Comparison of ENCODE assay signal across 33 cellular contexts in genomic region chr5:14635656-14636055, GRCh38.
"Had no signal": no experiment of that assay in that cellular context is flagged by ENCODE, and none has a peak within 500 bp of the region (broad histone marks: within the 10 kb centered on the region; RNA-seq: fewer than 3 reads in every experiment).

No MANE protein-coding gene starts in this region.

- H3K9me3 Mint-ChIP-seq: activated B cell treated with CpG ODN at 0.5 μM for 24 hours; activated CD4-positive, alpha-beta memory T cell treated with anti-CD3 and anti-CD28 coated beads for 36 hours; activated naive CD4-positive, alpha-beta T cell treated with anti-CD3 and anti-CD28 coated beads, Interleukin-2, amount 10 ng/mL, durations not matched to agents 7 days and 5 days; activated naive CD4-positive, alpha-beta T cell treated with anti-CD3 and anti-CD28 coated beads, Interleukin-2, amount 50 U/mL, for 24 hours; activated T-cell treated with anti-CD3 and anti-CD28 coated beads, Interleukin-2, amount 50 U/mL, for 4 hours; activated T-cell treated with anti-CD3 and anti-CD28 coated beads, Interleukin-2, amount 50 U/mL, for 72 hours; activated T-helper 1 cell treated with anti-CD3 and anti-CD28 coated beads, Interleukin-12 subunit alpha, Interleukin-12 subunit beta, Interleukin-2, Interleukin-4 antibody, amounts not matched to agents 30 ng/mL and 10 ng/mL and 1 ng/mL, durations not matched to agents 14 hours and 24 hours and 36 hours; activated T-helper 2 cell treated with anti-CD3 and anti-CD28 coated beads, Interferon-gamma antibody, Interleukin-2, Interleukin-4, amounts not matched to agents 10 μg/mL and 5 μg/mL and 100 μg/mL, durations not matched to agents 14 hours and 24 hours and 36 hours; brain; central memory CD8-positive, alpha-beta T cell; T-helper 1 cell treated with Interleukin-12 subunit alpha and Interleukin-12 subunit beta and Interleukin-4 antibody, amounts not matched to agents 30 μg/mL and 1 μg/mL, for 36 hours; T-helper 2 cell treated with Interferon-gamma antibody and Interleukin-4, amounts not matched to agents 5 μg/mL and 100 μg/mL, for 36 hours had no signal

- H3K27me3 Mint-ChIP-seq: activated naive CD8-positive, alpha-beta T cell had no signal

- H3K36me3 Mint-ChIP-seq: activated CD4-positive, alpha-beta memory T cell treated with anti-CD3 and anti-CD28 coated beads for 36 hours; activated naive CD4-positive, alpha-beta T cell treated with anti-CD3 and anti-CD28 coated beads, Interleukin-2, amount 10 ng/mL, durations not matched to agents 7 days and 5 days; activated naive CD4-positive, alpha-beta T cell treated with anti-CD3 and anti-CD28 coated beads, Interleukin-2, amount 50 U/mL, for 24 hours; activated naive CD8-positive, alpha-beta T cell; activated naive CD8-positive, alpha-beta T cell treated with anti-CD3 and anti-CD28 coated beads, Interleukin-2, amount 10 ng/mL, durations not matched to agents 7 days and 5 days; brain had no signal

- H3K27ac Mint-ChIP-seq: activated B cell treated with CpG ODN at 0.5 μM for 24 hours; activated CD4-positive, alpha-beta memory T cell treated with anti-CD3 and anti-CD28 coated beads for 36 hours; activated CD4-positive, alpha-beta T cell treated with anti-CD3 and anti-CD28 coated beads for 36 hours; activated naive CD4-positive, alpha-beta T cell treated with anti-CD3 and anti-CD28 coated beads, Interleukin-2, amount 10 ng/mL, durations not matched to agents 7 days and 5 days; activated naive CD4-positive, alpha-beta T cell treated with anti-CD3 and anti-CD28 coated beads, Interleukin-2, amount 50 U/mL, for 24 hours; activated naive CD8-positive, alpha-beta T cell; activated naive CD8-positive, alpha-beta T cell treated with anti-CD3 and anti-CD28 coated beads, Interleukin-2, amount 50 U/mL, for 24 hours; activated T-cell treated with anti-CD3 and anti-CD28 coated beads, Interleukin-2, amount 50 U/mL, for 72 hours; activated T-helper 1 cell treated with anti-CD3 and anti-CD28 coated beads, Interleukin-12 subunit alpha, Interleukin-12 subunit beta, Interleukin-2, Interleukin-4 antibody, amounts not matched to agents 30 ng/mL and 10 ng/mL and 1 ng/mL, durations not matched to agents 14 hours and 24 hours and 36 hours; activated T-helper 2 cell treated with anti-CD3 and anti-CD28 coated beads, Interferon-gamma antibody, Interleukin-2, Interleukin-4, amounts not matched to agents 10 μg/mL and 5 μg/mL and 100 μg/mL, durations not matched to agents 14 hours and 24 hours and 36 hours; brain; T-helper 1 cell treated with Interleukin-12 subunit alpha and Interleukin-12 subunit beta and Interleukin-4 antibody, amounts not matched to agents 30 μg/mL and 1 μg/mL, for 36 hours; T-helper 2 cell treated with Interferon-gamma antibody and Interleukin-4, amounts not matched to agents 5 μg/mL and 100 μg/mL, for 36 hours had no signal

- H3K4me3 Mint-ChIP-seq: activated B cell treated with CpG ODN at 0.5 μM for 24 hours; activated CD4-positive, alpha-beta memory T cell treated with anti-CD3 and anti-CD28 coated beads for 36 hours; activated CD4-positive, alpha-beta T cell treated with anti-CD3 and anti-CD28 coated beads for 36 hours; activated naive CD4-positive, alpha-beta T cell treated with anti-CD3 and anti-CD28 coated beads, Interleukin-2, amount 10 ng/mL, durations not matched to agents 7 days and 5 days; activated naive CD4-positive, alpha-beta T cell treated with anti-CD3 and anti-CD28 coated beads, Interleukin-2, amount 50 U/mL, for 24 hours; activated naive CD8-positive, alpha-beta T cell; activated naive CD8-positive, alpha-beta T cell treated with anti-CD3 and anti-CD28 coated beads, Interleukin-2, amount 10 ng/mL, durations not matched to agents 7 days and 5 days; activated naive CD8-positive, alpha-beta T cell treated with anti-CD3 and anti-CD28 coated beads, Interleukin-2, amount 50 U/mL, for 24 hours; activated T-cell treated with anti-CD3 and anti-CD28 coated beads, Interleukin-2, amount 50 U/mL, for 4 hours; activated T-cell treated with anti-CD3 and anti-CD28 coated beads, Interleukin-2, amount 50 U/mL, for 72 hours; activated T-helper 1 cell treated with anti-CD3 and anti-CD28 coated beads, Interleukin-12 subunit alpha, Interleukin-12 subunit beta, Interleukin-2, Interleukin-4 antibody, amounts not matched to agents 30 ng/mL and 10 ng/mL and 1 ng/mL, durations not matched to agents 14 hours and 24 hours and 36 hours; brain; central memory CD8-positive, alpha-beta T cell; T-helper 1 cell treated with Interleukin-12 subunit alpha and Interleukin-12 subunit beta and Interleukin-4 antibody, amounts not matched to agents 30 μg/mL and 1 μg/mL, for 36 hours; T-helper 2 cell treated with Interferon-gamma antibody and Interleukin-4, amounts not matched to agents 5 μg/mL and 100 μg/mL, for 36 hours had no signal

- ATAC-seq: activated CD4-positive, alpha-beta T cell treated with anti-CD3 and anti-CD28 coated beads for 36 hours; activated CD4-positive, CD25-positive, alpha-beta regulatory T cell treated with anti-CD3 and anti-CD28 coated beads, Interleukin-2, amount 50 U/mL, for 24 hours; activated naive CD8-positive, alpha-beta T cell treated with anti-CD3 and anti-CD28 coated beads, Interleukin-2, amount 50 U/mL, for 24 hours; activated T-cell treated with anti-CD3 and anti-CD28 coated beads, Interleukin-2, amount 50 U/mL, for 4 hours; activated T-cell treated with anti-CD3 and anti-CD28 coated beads, Interleukin-2, amount 50 U/mL, for 72 hours had no signal

- H3K4me1 Mint-ChIP-seq: activated B cell treated with CpG ODN at 0.5 μM for 24 hours; activated CD4-positive, alpha-beta T cell treated with anti-CD3 and anti-CD28 coated beads for 36 hours; activated naive CD4-positive, alpha-beta T cell treated with anti-CD3 and anti-CD28 coated beads, Interleukin-2, amount 10 ng/mL, durations not matched to agents 7 days and 5 days; activated naive CD4-positive, alpha-beta T cell treated with anti-CD3 and anti-CD28 coated beads, Interleukin-2, amount 50 U/mL, for 24 hours; activated naive CD8-positive, alpha-beta T cell treated with anti-CD3 and anti-CD28 coated beads, Interleukin-2, amount 10 ng/mL, durations not matched to agents 7 days and 5 days; activated naive CD8-positive, alpha-beta T cell treated with anti-CD3 and anti-CD28 coated beads, Interleukin-2, amount 50 U/mL, for 24 hours; brain had no signal

- DNase-seq: activated B cell treated with CpG ODN at 0.5 μM for 24 hours; activated CD4-positive, alpha-beta memory T cell treated with anti-CD3 and anti-CD28 coated beads for 36 hours; activated CD4-positive, alpha-beta T cell treated with anti-CD3 and anti-CD28 coated beads for 1 hour; activated CD4-positive, alpha-beta T cell treated with anti-CD3 and anti-CD28 coated beads for 36 hours; activated CD4-positive, alpha-beta T cell treated with anti-CD3 and anti-CD28 coated beads for 48 hours; activated CD4-positive, alpha-beta T cell treated with anti-CD3 and anti-CD28 coated beads, Interleukin-2, amount 50 U/mL, for 1 hour; activated CD4-positive, alpha-beta T cell treated with anti-CD3 and anti-CD28 coated beads, Interleukin-2, amount 50 U/mL, for 4 hours; activated effector memory CD4-positive, alpha-beta T cell treated with Interleukin-2 at 50 U/mL for 16 hours; activated gamma-delta T cell; activated naive CD4-positive, alpha-beta T cell treated with anti-CD3 and anti-CD28 coated beads, Interleukin-2, amount 10 ng/mL, durations not matched to agents 7 days and 5 days; activated naive CD4-positive, alpha-beta T cell treated with Interleukin-2 at 50 U/mL for 16 hours; activated naive CD8-positive, alpha-beta T cell treated with anti-CD3 and anti-CD28 coated beads, Interleukin-2, amount 10 ng/mL, durations not matched to agents 7 days and 5 days; activated naive CD8-positive, alpha-beta T cell treated with anti-CD3 and anti-CD28 coated beads, Interleukin-2, amount 50 U/mL, for 24 hours; activated T-cell treated with anti-CD3 and anti-CD28 coated beads for 4 hours; activated T-cell treated with anti-CD3 and anti-CD28 coated beads, Interleukin-2, amount 50 U/mL, for 1 hour; activated T-cell treated with anti-CD3 and anti-CD28 coated beads, Interleukin-2, amount 50 U/mL, for 4 hours; activated T-cell treated with anti-CD3 and anti-CD28 coated beads, Interleukin-2, amount 50 U/mL, for 72 hours; amygdala; anterior cingulate cortex; caudate nucleus; cerebellar nuclear complex; SW 1271; T-helper 1 cell; T-helper 9 cell had no signal
